9 cellular contexts compared by ENCODE assay signal in genomic region chr10:43689007-43689491, GRCh38. TPM values are rescaled to one million over a fixed set of nuclear protein-coding genes. Genes with fewer than 3 reads are reported as not detected.
DNase-seq lines count a peak whose midpoint lies in the region; ATAC-seq and TF ChIP-seq lines count a peak whose summit lies in the region.
"Had no signal": no experiment of that assay in that cellular context is flagged by ENCODE, and none has a peak within 500 bp of the region (broad histone marks: within the 10 kb centered on the region; RNA-seq: fewer than 3 reads in every experiment).

No MANE protein-coding gene starts in this region.

- no peaks in the 10 kb centered on the region for H3K36me3 ChIP-seq in CD8-positive, alpha-beta memory T cell (ENCODE audit: insufficient read depth, low read length)
- H3K36me3 ChIP-seq in hepatocyte (replicated peaks; ENCODE audit: insufficient read depth, low read depth), result no peaks in the 10 kb centered on the region
- no peaks in the 10 kb centered on the region for H3K36me3 ChIP-seq in HAP-1 (replicated peaks)

- intact Hi-C loops in activated CD4-positive, alpha-beta memory T cell treated with anti-CD3 and anti-CD28 coated beads for 36 hours (cut with micrococcal nuclease), result loop anchor here (5.0 kb wide), 1 partner anchor 698 kb away; the partner anchor contains the start of gene CXCL12
- intact Hi-C loops in sciatic nerve (cut with DNase I), result loop anchor here (10.0 kb wide), 1 partner anchor 356 kb away; no protein-coding TSS in a partner anchor

- H2AFZ ChIP-seq in hepatocyte, result no peak overlapping the region

- no peaks in the 10 kb centered on the region for H3K27me3 ChIP-seq in CD8-positive, alpha-beta memory T cell (ENCODE audit: insufficient read depth, low read length, poor library complexity, severe bottlenecking)
- H3K27me3 ChIP-seq in hepatocyte (peaks cover 10% of the 10 kb centered on the region), HAP-1 (ENCODE audit: low read depth) (0 out of 2 replicates have a peak, but pooled peaks cover 10% of the 10 kb centered on the region)

- in situ Hi-C loops in HAP-1 (cut with MboI; ENCODE audit: low sequenced_read_pairs), result no loop called here

- WGBS in hepatocyte (ENCODE audit: low lambda C conversion rate, missing lambda C conversion rate), result 93% methylated on average over 15 of the region's 25 CpGs

- no peaks in the 10 kb centered on the region for H3K79me2 ChIP-seq in hepatocyte

- no peaks in the 10 kb centered on the region for H4K20me1 ChIP-seq in hepatocyte (ENCODE audit: insufficient read depth, poor library complexity, severe bottlenecking)

- ATAC-seq in sciatic nerve, result peak; percentile 0

- CTCF ChIA-PET in CD8-positive, alpha-beta memory T cell (lab: Charles Lee), result interaction anchor here (0.8 to 3.3 kb wide), 23 partner anchors 8 to 697 kb away, joined by 3 to 24 read pairs (median 4); partner anchors contain the start of gene ZNF32
- CTCF ChIA-PET in activated CD4-positive, alpha-beta memory T cell treated with anti-CD3 and anti-CD28 coated beads for 36 hours (lab: Charles Lee), result interaction anchor here (0.6 to 2.8 kb wide), 20 partner anchors 8 to 1176 kb away, joined by 3 to 20 read pairs (median 6); partner anchors contain the start of genes CXCL12 and ZNF32

- peaks cover 0 to 5% (median 0%) of the 10 kb centered on the region in 3 donors for H3K36me3 Mint-ChIP-seq in CD8-positive, alpha-beta memory T cell
- H3K36me3 Mint-ChIP-seq in activated CD4-positive, alpha-beta memory T cell treated with anti-CD3 and anti-CD28 coated beads for 36 hours, result no peaks in the 10 kb centered on the region

- no peaks in the 10 kb centered on the region for H3K4me1 ChIP-seq in CD8-positive, alpha-beta memory T cell (ENCODE audit: insufficient read depth, low read length)
- H3K4me1 ChIP-seq in hepatocyte (ENCODE audit: insufficient read depth) (no peaks in the 10 kb centered on the region), HAP-1 (0 out of 2 replicates have a peak, but pooled peaks cover 2% of the 10 kb centered on the region)

- no peak overlapping the region for H3K27ac Mint-ChIP-seq in CD8-positive, alpha-beta memory T cell
- no peak overlapping the region for H3K27ac Mint-ChIP-seq in activated CD4-positive, alpha-beta memory T cell treated with anti-CD3 and anti-CD28 coated beads for 36 hours

- H3K9me2 ChIP-seq in hepatocyte (replicated peaks; ENCODE audit: insufficient read depth), result no peaks in the 10 kb centered on the region

- no peak for TF ChIP-seq CTCF in hepatocyte (IDR thresholded peaks at IDR 0.05; ENCODE audit: poor library complexity)

- no peaks in the 10 kb centered on the region for H3K9me3 Mint-ChIP-seq in CD8-positive, alpha-beta memory T cell
- no peaks in the 10 kb centered on the region for H3K9me3 Mint-ChIP-seq in activated CD4-positive, alpha-beta memory T cell treated with anti-CD3 and anti-CD28 coated beads for 36 hours

- H3K4me1 Mint-ChIP-seq in CD8-positive, alpha-beta memory T cell, result peaks cover 3 to 12% (median 11%) of the 10 kb centered on the region in 3 donors
- H3K4me1 Mint-ChIP-seq in activated CD4-positive, alpha-beta memory T cell treated with anti-CD3 and anti-CD28 coated beads for 36 hours (ENCODE audit: low read depth), result peaks cover 5% of the 10 kb centered on the region

- peak overlapping the region; percentile 99 for H3K4me2 ChIP-seq in hepatocyte

- peak overlapping the region; percentile 91 for H3K4me3 ChIP-seq in CD8-positive, alpha-beta memory T cell (ENCODE audit: low read length)
- no peak overlapping the region for H3K4me3 ChIP-seq in hepatocyte
- no peak overlapping the region for H3K4me3 ChIP-seq in HAP-1

- no peak for DNase-seq in CD8-positive, alpha-beta memory T cell
- DNase-seq in activated CD4-positive, alpha-beta memory T cell treated with anti-CD3 and anti-CD28 coated beads for 36 hours, result no peak
- DNase-seq in hepatocyte (ENCODE audit: low spot score) (no peak), sciatic nerve (ENCODE audit: low spot score) (no peak), A172 (ENCODE audit: low spot score) (no peak), HAP-1 (ENCODE audit: low spot score in 2 of 2) (no peak), GM19238 (ENCODE audit: insufficient read length, low spot score) (no peak)
- DNase-seq in stimulated activated CD4-positive, alpha-beta T cell treated with anti-CD3 and anti-CD28 coated beads, Interleukin-4, amount 100 ng/mL, for 1 hour, result no peak
- DNase-seq: effector CD8-positive, alpha-beta T cell had no signal

- no peak overlapping the region for H3K27ac ChIP-seq in CD8-positive, alpha-beta memory T cell (ENCODE audit: low read depth, low read length)
- H3K27ac ChIP-seq in hepatocyte, result no peak overlapping the region

- H3K27me3 Mint-ChIP-seq in CD8-positive, alpha-beta memory T cell, result peaks cover 12 to 15% of the 10 kb centered on the region in 2 donors
- peaks cover 8% of the 10 kb centered on the region for H3K27me3 Mint-ChIP-seq in activated CD4-positive, alpha-beta memory T cell treated with anti-CD3 and anti-CD28 coated beads for 36 hours

- peak overlapping the region; percentile 88 to 95 (median 92) for H3K4me3 Mint-ChIP-seq in CD8-positive, alpha-beta memory T cell
- H3K4me3 Mint-ChIP-seq in activated CD4-positive, alpha-beta memory T cell treated with anti-CD3 and anti-CD28 coated beads for 36 hours, result peak overlapping the region; percentile 76

- H3K9me3 ChIP-seq in CD8-positive, alpha-beta memory T cell (ENCODE audit: low read length), result no peaks in the 10 kb centered on the region
- H3K9me3 ChIP-seq in hepatocyte (ENCODE audit: low read depth) (no peaks in the 10 kb centered on the region), HAP-1 (no peaks in the 10 kb centered on the region)

- POLR2A ChIA-PET in CD8-positive, alpha-beta memory T cell (lab: Charles Lee), result interaction anchor here (1.2 kb wide), 1 partner anchor 40 kb away, joined by 3 read pairs; the partner anchor contains the start of gene ZNF32
- POLR2A ChIA-PET in activated CD4-positive, alpha-beta memory T cell treated with anti-CD3 and anti-CD28 coated beads for 36 hours (lab: Charles Lee), result interaction anchor here (1.4 kb wide), 1 partner anchor 906 kb away, joined by 4 read pairs; the partner anchor contains the start of gene BMS1

RNA-seq across cellular contexts. Expression of gene ZNF32, which starts 40.4 kb away (rescaled TPM):
- 10 to 100 TPM; 17.4 to 17.7 TPM for total RNA-seq in CD8-positive, alpha-beta memory T cell
- polyA plus RNA-seq in CD8-positive, alpha-beta memory T cell, result 86.3 TPM
- 10 to 100 TPM; 12.2 to 13.5 TPM for total RNA-seq in activated CD4-positive, alpha-beta memory T cell treated with anti-CD3 and anti-CD28 coated beads for 36 hours
- total RNA-seq in hepatocyte (48.5 and 57.9 TPM in 2 replicates), sciatic nerve (41.1 TPM)
- 37.9 and 42.6 TPM in 2 replicates for polyA plus RNA-seq in hepatocyte
- 0.12 TPM in 1 of 2 replicates, not detected in the other for total RNA-seq in A172 (2014; rRNA removed; shearing (Covaris generic))

Comparison
In these comparisons a context has a peak if more than half of its experiments do, and no peak if none do; other contexts are left out.
1. RNA of gene ZNF32, which starts 40.4 kb away (total RNA-seq): 48.5 to 57.9 TPM in hepatocyte, 41.1 TPM in sciatic nerve (single experiment), 17.4 to 17.7 TPM in CD8-positive, alpha-beta memory T cell and 12.2 to 13.5 TPM in activated CD4-positive, alpha-beta memory T cell treated with anti-CD3 and anti-CD28 coated beads for 36 hours; 0.12 TPM in A172; every median in the first group is over 10 times any median in the second.